Comparison of ENCODE assay signal across 1 cellular context in genomic region chr14:49692191-49692757, GRCh38.
TF ChIP-seq lines count a peak whose summit lies in the region.

No MANE protein-coding gene starts in this region.

TF ChIP-seq in GM12878, 131 proteins besides CTCF, POLR2A, EP300 and RAD21:
- no peak for TF ChIP-seq ZBTB4 (CRISPR knock-in tag; IDR thresholded peaks at IDR 0.05)
- no peak for TF ChIP-seq DPF2 (IDR thresholded peaks at IDR 0.05)
- no peak for TF ChIP-seq USF2 (IDR thresholded peaks at IDR 0.05; ENCODE audit: borderline replicate concordance, low read depth, low read length)
- TF ChIP-seq, protein P1, sequence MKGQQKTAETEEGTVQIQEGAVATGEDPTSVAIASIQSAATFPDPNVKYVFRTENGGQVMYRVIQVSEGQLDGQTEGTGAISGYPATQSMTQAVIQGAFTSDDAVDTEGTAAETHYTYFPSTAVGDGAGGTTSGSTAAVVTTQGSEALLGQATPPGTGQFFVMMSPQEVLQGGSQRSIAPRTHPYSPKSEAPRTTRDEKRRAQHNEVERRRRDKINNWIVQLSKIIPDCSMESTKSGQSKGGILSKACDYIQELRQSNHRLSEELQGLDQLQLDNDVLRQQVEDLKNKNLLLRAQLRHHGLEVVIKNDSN (IDR thresholded peaks at IDR 0.05; ENCODE audit: borderline replicate concordance, extremely low read length, insufficient read depth, low read depth, low read length), result no peak
- no peak for TF ChIP-seq ZNF24 (IDR thresholded peaks at IDR 0.05)
